ENCODE assay signal across 21 cellular contexts in genomic region chr7:18997477-18998130, GRCh38.
A peak's percentile ranks its signal among the peaks of the same experiment; 100 is the strongest.
DNase-seq lines count a peak whose midpoint lies in the region; ATAC-seq and TF ChIP-seq lines count a peak whose summit lies in the region.
"Had no signal": no experiment of that assay in that cellular context is flagged by ENCODE, and none has a peak within 500 bp of the region (broad histone marks: within the 10 kb centered on the region; RNA-seq: fewer than 3 reads in every experiment).

No MANE protein-coding gene starts in this region.

- no peak for TF ChIP-seq POLR2A in IMR-90 (IDR thresholded peaks at IDR 0.05; ENCODE audit: low read depth, low read length)

- H3K14ac ChIP-seq in IMR-90 (replicated peaks; ENCODE audit: low read depth, low read length) = no peak overlapping the region

- H3K9me2 ChIP-seq in SK-N-SH = no peaks in the 10 kb centered on the region

- no peak overlapping the region for H4K8ac ChIP-seq in IMR-90 (ENCODE audit: low read depth in 2 of 2, low read length in 2 of 2)

- peaks cover 14% of the 10 kb centered on the region for H3K79me2 ChIP-seq in SK-N-SH (ENCODE audit: insufficient read depth)

- no peak overlapping the region for H3K23ac ChIP-seq in IMR-90 (ENCODE audit: low read depth, low read length)

- H2BK120ac ChIP-seq in IMR-90 (ENCODE audit: low read depth, low read length) = no peak overlapping the region

- in situ Hi-C loops in IMR-90 (cut with MboI; ENCODE audit: low sequenced_read_pairs) = no loop called here

- H2BK5ac ChIP-seq in IMR-90 (ENCODE audit: low read depth, low read length, poor library complexity, severe bottlenecking) = no peak overlapping the region

- H3K27me3 ChIP-seq in IMR-90 (ENCODE audit: control insufficient read depth, insufficient read depth, low read length) (no peaks in the 10 kb centered on the region), SK-N-SH (ENCODE audit: insufficient read depth) (no peaks in the 10 kb centered on the region), subcutaneous abdominal adipose tissue (ENCODE audit: control insufficient read depth in 5 of 5, insufficient read depth in 4 of 5, low read length in 5 of 5) (no peaks in the 10 kb centered on the region)
- H3K27me3 ChIP-seq: BE2C had no signal

- H4K20me1 ChIP-seq in IMR-90 (ENCODE audit: insufficient read depth, low read length) (no peaks in the 10 kb centered on the region), SK-N-SH (ENCODE audit: insufficient read depth) (no peaks in the 10 kb centered on the region)

- no peaks in the 10 kb centered on the region for H3K79me1 ChIP-seq in IMR-90 (ENCODE audit: low read depth in 1 of 2, low read length in 2 of 2)

- H3K4ac ChIP-seq in IMR-90 (ENCODE audit: low read depth, low read length) = no peak overlapping the region

- dilution Hi-C loops in IMR-90 (cut with HindIII; ENCODE audit: low sequenced_read_pairs, unreplicated experiment) = no loop called here

- ATAC-seq in IMR-90 (ENCODE audit: low read depth) (no peak), HG03095 (IDR thresholded peaks at IDR 0.05; ENCODE audit: unreplicated experiment) (no peak)
- ATAC-seq: GM12878, K562 had no signal

- no peak overlapping the region for H3K4me2 ChIP-seq in IMR-90 (ENCODE audit: low read depth, low read length)
- no peak overlapping the region for H3K4me2 ChIP-seq in SK-N-SH

- peaks cover 7% of the 10 kb centered on the region for H3K4me1 ChIP-seq in IMR-90 (ENCODE audit: control insufficient read depth, insufficient read depth, low read length)
- H3K4me1 ChIP-seq in SK-N-SH (ENCODE audit: control insufficient read depth in 1 of 2, insufficient read depth in 2 of 2, low read depth in 1 of 2, low read length in 1 of 2) = peaks cover 36 to 75% of the 10 kb centered on the region in 2 experiments; a peak in 3 of 4 replicates
- H3K4me1 ChIP-seq in subcutaneous abdominal adipose tissue (ENCODE audit: control insufficient read depth in 5 of 5, insufficient read depth in 5 of 5, low read length in 5 of 5) = peaks cover 0 to 32% (median 16%) of the 10 kb centered on the region in 5 donors

- H3K9me3 ChIP-seq in IMR-90 (ENCODE audit: control insufficient read depth, insufficient read depth, low read length) = no peaks in the 10 kb centered on the region
- no peaks in the 10 kb centered on the region for H3K9me3 ChIP-seq in SK-N-SH
- H3K9me3 ChIP-seq in subcutaneous abdominal adipose tissue (ENCODE audit: control insufficient read depth in 5 of 5, low read length in 5 of 5) = no peaks in the 10 kb centered on the region
- H3K9me3 ChIP-seq: BE2C had no signal

- no peak overlapping the region for H4K5ac ChIP-seq in IMR-90 (ENCODE audit: low read depth, low read length)

- H3K4me3 ChIP-seq in IMR-90 (ENCODE audit: insufficient read depth, low read depth, low read length) = no peak overlapping the region
- H3K4me3 ChIP-seq in SK-N-SH (ENCODE audit: low read depth in 2 of 2, low read length in 1 of 2) = no peak overlapping the region
- no peak overlapping the region for H3K4me3 ChIP-seq in subcutaneous abdominal adipose tissue (ENCODE audit: low read depth in 1 of 5, low read length in 5 of 5)
- H3K4me3 ChIP-seq: GM12878, K562 had no signal

- no peak overlapping the region for H2AK9ac ChIP-seq in IMR-90 (replicated peaks; ENCODE audit: low read depth, low read length, poor library complexity)

- no peak overlapping the region for H2AK5ac ChIP-seq in IMR-90 (ENCODE audit: low read depth, low read length)

- DNase-seq in IMR-90 (no peak), SK-N-SH (no peak), fibroblast of peridontal ligament (ENCODE audit: extremely low read depth) (peak; percentile 37), cerebellar cortex (ENCODE audit: low spot score) (no peak), NCI-H1436 treated with DMSO at 0.1 percent for 48 hours (lab: John Stamatoyannopoulos, UW) (no peak), GM10248 (ENCODE audit: extremely low spot score) (no peak)
- DNase-seq: ACHN; BE2C; C1 segment of cervical spinal cord; CD4-positive, CD25-positive, alpha-beta regulatory T cell; CD8-positive, alpha-beta memory T cell; COR-L47; DMS 273 treated with DMSO at 0.1 percent for 48 hours; DMS53; GDM1; H9 had no signal

- no peak overlapping the region for H3K18ac ChIP-seq in IMR-90 (ENCODE audit: low read depth, low read length)

- H3K9ac ChIP-seq in IMR-90 (ENCODE audit: low read depth, low read length) (no peak overlapping the region), SK-N-SH (no peak overlapping the region), subcutaneous abdominal adipose tissue (ENCODE audit: low read length in 5 of 5) (no peak overlapping the region)

- POLR2A ChIA-PET in IMR-90 (lab: Charles Lee; ENCODE audit: unreplicated experiment) (no interaction called here), SK-N-SH (lab: Yijun Ruan, JAX) (no interaction called here), GM10248 (lab: Yijun Ruan, JAX) (no interaction called here)

- CTCF ChIA-PET in IMR-90 (lab: Yijun Ruan, JAX) (no interaction called here), SK-N-SH (lab: Yijun Ruan, JAX) (no interaction called here), GM10248 (lab: Yijun Ruan, JAX) (no interaction called here)

- H4K91ac ChIP-seq in IMR-90 (ENCODE audit: insufficient read depth, low read depth, low read length) = no peak overlapping the region

- WGBS in IMR-90 (ENCODE audit: extremely low coverage in 2 of 2, insufficient read length in 1 of 2), 2 experiments = no CpG with 5 or more reads among the region's 1 CpG
- WGBS in SK-N-SH (ENCODE audit: low lambda C conversion rate) = 85% methylated on average over 1 of the region's 1 CpG

- no TSS peak for BruUV-seq in IMR-90 (replicated peaks; lab: Mats Ljungman, UMichigan)

- no peaks in the 10 kb centered on the region; the same call in 1 of the 2 replicates for H3K9me1 ChIP-seq in IMR-90 (ENCODE audit: insufficient read depth, low read length)

- H3K27ac ChIP-seq in IMR-90 (ENCODE audit: insufficient read depth, low read length) (no peak overlapping the region), SK-N-SH (ENCODE audit: low read depth in 2 of 2, low read length in 1 of 2) (peak overlapping the region; percentile 93 to 99; a peak in 3 of 4 replicates), subcutaneous abdominal adipose tissue (ENCODE audit: low read depth, low read length) (peak overlapping the region; percentile 27)
- H3K27ac ChIP-seq: HL-60 had no signal

- peak in 1 of 2 experiments; percentile 77; a peak in 2 of 4 replicates for TF ChIP-seq EP300 in SK-N-SH (IDR thresholded peaks at IDR 0.05; ENCODE audit: borderline replicate concordance in 1 of 2, low read depth in 1 of 2, low read length in 1 of 2)

- intact Hi-C loops in IMR-90 (cut with micrococcal nuclease) = no loop called here

- H3K36me3 ChIP-seq in IMR-90 (ENCODE audit: control insufficient read depth, insufficient read depth, low read length) (no peaks in the 10 kb centered on the region), SK-N-SH (replicated peaks in 1 of 2; ENCODE audit: control insufficient read depth in 1 of 2, insufficient read depth in 2 of 2, low read length in 1 of 2) (peaks cover 21 to 45% of the 10 kb centered on the region in 2 experiments), subcutaneous abdominal adipose tissue (ENCODE audit: control insufficient read depth in 5 of 5, insufficient read depth in 5 of 5, low read length in 5 of 5) (peaks cover 0 to 4% (median 0%) of the 10 kb centered on the region in 5 donors)

- TF ChIP-seq RAD21 in IMR-90 (IDR thresholded peaks at IDR 0.05; ENCODE audit: low read length) (no peak), SK-N-SH (IDR thresholded peaks at IDR 0.05; ENCODE audit: low read length) (no peak)

- no peak overlapping the region for H2BK15ac ChIP-seq in IMR-90 (ENCODE audit: low read depth, low read length)

- peaks cover 46% of the 10 kb centered on the region for H3F3A ChIP-seq in SK-N-SH (replicated peaks; ENCODE audit: insufficient read depth)

- no peak overlapping the region for H2AFZ ChIP-seq in IMR-90 (replicated peaks; ENCODE audit: low read length, poor library complexity)
- H2AFZ ChIP-seq in SK-N-SH (ENCODE audit: low read depth) = peak overlapping the region; percentile 12; the same call in 1 of the 2 replicates

- H3K56ac ChIP-seq in IMR-90 (ENCODE audit: extremely low read depth, insufficient read depth, low read length) = no peak overlapping the region

- H2BK20ac ChIP-seq in IMR-90 (ENCODE audit: low read depth, low read length) = no peak overlapping the region

- no peak for TF ChIP-seq CTCF in IMR-90 (conservative IDR thresholded peaks at IDR 0.05; ENCODE audit: low read depth, low read length)
- no peak for TF ChIP-seq CTCF in SK-N-SH (IDR thresholded peaks at IDR 0.05)
- no peak for TF ChIP-seq CTCF in GM10248 (IDR thresholded peaks at IDR 0.05; ENCODE audit: control extremely low read depth, extremely low read depth, low read depth, missing control alignments)

TF ChIP-seq in IMR-90, 13 proteins besides CTCF, POLR2A, EP300 and RAD21:
- TF ChIP-seq CHD1 (IDR thresholded peaks at IDR 0.05; ENCODE audit: low read depth, low read length) (no peak), CEBPB (IDR thresholded peaks at IDR 0.05; ENCODE audit: low read depth, low read length) (peak; percentile 60; the same call in 1 of the 2 replicates)

TF ChIP-seq in SK-N-SH, 30 proteins besides CTCF, POLR2A, EP300 and RAD21:
- TF ChIP-seq, protein P1, sequence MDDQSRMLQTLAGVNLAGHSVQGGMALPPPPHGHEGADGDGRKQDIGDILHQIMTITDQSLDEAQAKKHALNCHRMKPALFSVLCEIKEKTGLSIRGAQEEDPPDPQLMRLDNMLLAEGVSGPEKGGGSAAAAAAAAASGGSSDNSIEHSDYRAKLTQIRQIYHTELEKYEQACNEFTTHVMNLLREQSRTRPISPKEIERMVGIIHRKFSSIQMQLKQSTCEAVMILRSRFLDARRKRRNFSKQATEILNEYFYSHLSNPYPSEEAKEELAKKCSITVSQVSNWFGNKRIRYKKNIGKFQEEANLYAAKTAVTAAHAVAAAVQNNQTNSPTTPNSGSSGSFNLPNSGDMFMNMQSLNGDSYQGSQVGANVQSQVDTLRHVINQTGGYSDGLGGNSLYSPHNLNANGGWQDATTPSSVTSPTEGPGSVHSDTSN (IDR thresholded peaks at IDR 0.05) = peak; percentile 21; the same call in 1 of the 2 replicates
- TF ChIP-seq RCOR1 (IDR thresholded peaks at IDR 0.05; ENCODE audit: low read length) = no peak
- TF ChIP-seq FOXJ3 (CRISPR knock-in tag; IDR thresholded peaks at IDR 0.05) = no peak
- no peak for TF ChIP-seq NRF1 (IDR thresholded peaks at IDR 0.05; ENCODE audit: low read depth, low read length)
- peak; percentile 76 for TF ChIP-seq TCF12 (IDR thresholded peaks at IDR 0.05)
- peak; percentile 41 for TF ChIP-seq GATA2 (CRISPR knock-in tag; IDR thresholded peaks at IDR 0.05)
- no peak for TF ChIP-seq SIN3A (IDR thresholded peaks at IDR 0.05; ENCODE audit: borderline replicate concordance, low read depth, low read length)
- TF ChIP-seq POLR2AphosphoS5 (IDR thresholded peaks at IDR 0.05; ENCODE audit: low read depth, low read length) = peak; percentile 34; the same call in 1 of the 2 replicates
